In genomic region chr20:63202811-63203526, GRCh38 we compare ENCODE assay signal across 1 cellular context.
TF ChIP-seq lines count a peak whose summit lies in the region.

No MANE protein-coding gene starts in this region.

TF ChIP-seq in K562, 482 proteins besides CTCF, POLR2A, EP300 and RAD21:
- TF ChIP-seq RBM22 (IDR thresholded peaks at IDR 0.05; ENCODE audit: low read depth, low read length, poor library complexity, severe bottlenecking) (peak; percentile 33), RBFOX2 (IDR thresholded peaks at IDR 0.05; ENCODE audit: low read depth, low read length) (peak; percentile 32; the same call in 1 of the 2 replicates), CREB5 (CRISPR knock-in tag; IDR thresholded peaks at IDR 0.05) (no peak), XRCC3 (IDR thresholded peaks at IDR 0.05) (no peak), MGA (IDR thresholded peaks at IDR 0.05) (no peak), POLR2G (IDR thresholded peaks at IDR 0.05; ENCODE audit: low read depth, low read length) (0 out of 2 replicates have a peak, but pooled peaks have one; percentile 43), CREB3L1 (IDR thresholded peaks at IDR 0.05; ENCODE audit: borderline replicate concordance, low read depth) (no peak), SMARCA4 (IDR thresholded peaks at IDR 0.05) (no peak), FOXK1 (CRISPR knock-in tag; IDR thresholded peaks at IDR 0.05; ENCODE audit: borderline replicate concordance) (no peak), EZH2 (IDR thresholded peaks at IDR 0.05; ENCODE audit: borderline replicate concordance, low read depth, low read length) (no peak), ZHX1 (conservative IDR thresholded peaks at IDR 0.05; ENCODE audit: low read length) (no peak), TEAD4 (IDR thresholded peaks at IDR 0.05; ENCODE audit: low read length) (no peak), TEAD4 (CRISPR knock-in tag; IDR thresholded peaks at IDR 0.05; ENCODE audit: borderline replicate concordance) (no peak), KLF6 (CRISPR knock-in tag; IDR thresholded peaks at IDR 0.05; ENCODE audit: borderline replicate concordance) (no peak), HMGN3 (IDR thresholded peaks at IDR 0.05; ENCODE audit: borderline replicate concordance, extremely low read depth, insufficient read length, low read depth, low read length) (no peak)
